In the genomic region with DNA sequence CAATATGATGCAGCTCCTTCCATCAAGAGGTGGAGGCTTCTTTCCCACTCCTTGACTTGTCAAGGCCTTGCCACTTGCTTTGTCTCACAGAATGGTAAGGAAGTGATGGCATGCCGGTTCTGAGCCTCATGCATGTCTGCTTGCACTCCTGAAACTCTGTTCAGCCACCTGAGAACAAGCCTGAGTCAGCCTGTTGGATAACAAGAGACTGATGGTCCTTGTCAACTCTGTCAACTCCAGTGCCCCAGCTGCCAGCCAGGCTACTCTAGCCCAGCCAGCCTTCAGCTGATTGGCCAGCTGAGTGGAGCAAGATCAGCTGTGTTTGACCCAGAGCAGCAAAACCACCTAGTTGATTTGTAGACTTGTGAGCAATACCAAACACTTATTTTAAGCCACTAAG, we compare ENCODE assay signal across 23 cellular contexts. TPM values are rescaled to one million over a fixed set of nuclear protein-coding genes. Genes with fewer than 3 reads are reported as not detected.
DNase-seq lines count a peak whose midpoint lies in the region; ATAC-seq, FAIRE-seq and TF ChIP-seq lines count a peak whose summit lies in the region.
"Had no signal": no experiment of that assay in that cellular context is flagged by ENCODE, and none has a peak within 500 bp of the region (broad histone marks: within the 10 kb centered on the region; RNA-seq: fewer than 3 reads in every experiment).

No MANE protein-coding gene starts in this region.

- TF ChIP-seq CTCF in GM06990 (IDR thresholded peaks at IDR 0.05; ENCODE audit: insufficient read depth, low read length, poor library complexity, severe bottlenecking) (no peak), OCI-LY7 (conservative IDR thresholded peaks at IDR 0.05; ENCODE audit: low read length) (no peak), lung (IDR thresholded peaks at IDR 0.05; ENCODE audit: control extremely low read depth, extremely low read depth) (no peak)

- 71 to 93% methylated on average over 1 of the region's 1 CpG for WGBS in lung, 2 donors

- H3K27me3 ChIP-seq in GM06990 (replicated peaks; ENCODE audit: control insufficient read depth, insufficient read depth, low read length) (no peaks in the 10 kb centered on the region), lung (ENCODE audit: control insufficient read depth, insufficient read depth) (no peaks in the 10 kb centered on the region)
- H3K27me3 ChIP-seq: ascending aorta had no signal

- H3K4me1 ChIP-seq in OCI-LY7 (ENCODE audit: insufficient read depth, low read length, poor library complexity, severe bottlenecking) (peaks cover 28% of the 10 kb centered on the region), lung (ENCODE audit: control insufficient read depth in 2 of 2, insufficient read depth in 2 of 2, low read length in 2 of 2) (peaks cover 11 to 14% of the 10 kb centered on the region in 2 donors)

- no peak overlapping the region for H3K27ac Mint-ChIP-seq in activated T-cell treated with anti-CD3 and anti-CD28 coated beads, Interleukin-2, amount 50 U/mL, for 24 hours
- H3K27ac Mint-ChIP-seq: activated naive CD8-positive, alpha-beta T cell; activated T-helper 17 cell treated with anti-CD3 and anti-CD28 coated beads, Interleukin-2, amount 50 U/mL, for 72 hours; HFFc6; progenitor cell of endocrine pancreas; stimulated activated memory B cell treated with anti-CD40 and anti-IgM and Interleukin-4, amounts not matched to agents 10 μg/mL and 1 μg/mL and 100 μg/mL, for 72 hours had no signal

- H4K20me1 ChIP-seq in OCI-LY7 (ENCODE audit: insufficient read depth, low read length): no peaks in the 10 kb centered on the region

- H3K9me3 ChIP-seq in OCI-LY7 (ENCODE audit: low read length) (no peaks in the 10 kb centered on the region), lung (ENCODE audit: control insufficient read depth in 2 of 2, insufficient read depth in 1 of 2, low read length in 1 of 2) (no peaks in the 10 kb centered on the region)
- H3K9me3 ChIP-seq: ascending aorta had no signal

- no peaks in the 10 kb centered on the region for H3K9me2 ChIP-seq in OCI-LY7 (ENCODE audit: insufficient read depth, low read length)

- CTCF ChIA-PET in OCI-LY7 (lab: Charles Lee; ENCODE audit: unreplicated experiment): interaction anchor here (1.0 kb wide), 1 partner anchor 36 kb away, joined by 3 read pairs; no protein-coding TSS in a partner anchor

- ATAC-seq in lung (ENCODE audit: insufficient read depth, low FRiP score): no peak
- ATAC-seq: activated T-helper 17 cell treated with anti-CD3 and anti-CD28 coated beads, Interleukin-2, amount 50 U/mL, for 72 hours; left colon; stimulated activated memory B cell treated with anti-CD40 and anti-IgM and Interleukin-4, amounts not matched to agents 10 μg/mL and 1 μg/mL and 100 μg/mL, for 72 hours had no signal

- no TSS peak for BruUV-seq in OCI-LY7 (replicated peaks; lab: Mats Ljungman, UMichigan)

- intact Hi-C loops in OCI-LY7 (cut with micrococcal nuclease; ENCODE audit: unreplicated experiment): no loop called here

- H3K4me3 Mint-ChIP-seq in activated T-cell treated with anti-CD3 and anti-CD28 coated beads, Interleukin-2, amount 50 U/mL, for 24 hours: no peak overlapping the region
- H3K4me3 Mint-ChIP-seq: activated naive CD8-positive, alpha-beta T cell; activated T-helper 17 cell treated with anti-CD3 and anti-CD28 coated beads, Interleukin-2, amount 50 U/mL, for 72 hours; CD4-positive, alpha-beta memory T cell; HFFc6; stimulated activated memory B cell treated with anti-CD40 and anti-IgM and Interleukin-4, amounts not matched to agents 10 μg/mL and 1 μg/mL and 100 μg/mL, for 72 hours had no signal

- no peaks in the 10 kb centered on the region for H3K9me3 Mint-ChIP-seq in activated T-cell treated with anti-CD3 and anti-CD28 coated beads, Interleukin-2, amount 50 U/mL, for 24 hours
- H3K9me3 Mint-ChIP-seq: activated T-helper 17 cell treated with anti-CD3 and anti-CD28 coated beads, Interleukin-2, amount 50 U/mL, for 72 hours; CD4-positive, alpha-beta memory T cell; neural crest cell; stimulated activated memory B cell treated with anti-CD40 and anti-IgM and Interleukin-4, amounts not matched to agents 10 μg/mL and 1 μg/mL and 100 μg/mL, for 72 hours had no signal

- no peaks in the 10 kb centered on the region for H3K79me2 ChIP-seq in OCI-LY7 (ENCODE audit: insufficient read depth, low read depth, low read length)

- no peaks in the 10 kb centered on the region for H3K27me3 Mint-ChIP-seq in activated T-cell treated with anti-CD3 and anti-CD28 coated beads, Interleukin-2, amount 50 U/mL, for 24 hours
- H3K27me3 Mint-ChIP-seq: activated naive CD8-positive, alpha-beta T cell; activated T-helper 17 cell treated with anti-CD3 and anti-CD28 coated beads, Interleukin-2, amount 50 U/mL, for 72 hours; CD4-positive, alpha-beta memory T cell; stimulated activated memory B cell treated with anti-CD40 and anti-IgM and Interleukin-4, amounts not matched to agents 10 μg/mL and 1 μg/mL and 100 μg/mL, for 72 hours had no signal

- H3K4me2 ChIP-seq in OCI-LY7 (ENCODE audit: low read length): no peak overlapping the region

- TF ChIP-seq POLR2A in GM12892 (IDR thresholded peaks at IDR 0.05; ENCODE audit: low read depth, low read length): no peak

- no peaks in the 10 kb centered on the region for H3K36me3 ChIP-seq in GM06990 (ENCODE audit: control insufficient read depth, insufficient read depth, low read length)
- no peaks in the 10 kb centered on the region for H3K36me3 ChIP-seq in OCI-LY7 (ENCODE audit: insufficient read depth, low read length)
- H3K36me3 ChIP-seq in lung (ENCODE audit: control insufficient read depth in 2 of 2, insufficient read depth in 2 of 2, low read length in 2 of 2): no peaks in the 10 kb centered on the region
- H3K36me3 ChIP-seq: ascending aorta had no signal

- H3K4me3 ChIP-seq in GM06990 (replicated peaks; ENCODE audit: low read depth, low read length): no peak overlapping the region
- no peak overlapping the region for H3K4me3 ChIP-seq in OCI-LY7 (ENCODE audit: low read depth, low read length, poor library complexity, severe bottlenecking)
- no peak overlapping the region for H3K4me3 ChIP-seq in lung
- H3K4me3 ChIP-seq: ascending aorta had no signal

- POLR2A ChIA-PET in OCI-LY7 (lab: Charles Lee): interaction anchor here (0.6 to 2.8 kb wide), 3 partner anchors 19 to 74 kb away, joined by 3 to 8 read pairs (median 4); no protein-coding TSS in a partner anchor

- H2AFZ ChIP-seq in OCI-LY7 (ENCODE audit: low read length): peak overlapping the region; percentile 72; the same call in 1 of the 2 replicates

- DNase-seq in GM06990 (ENCODE audit: extremely low read depth, insufficient read length) (peak; percentile 48), GM12892 (ENCODE audit: insufficient read length) (no peak), OCI-LY7 (ENCODE audit: low spot score) (no peak), lung (ENCODE audit: low spot score) (peak; percentile 23), NCI-H446 (lab: John Stamatoyannopoulos, UW) (no peak), T-helper 1 cell (no peak)
- no peak for DNase-seq in activated T-cell treated with anti-CD3 and anti-CD28 coated beads, Interleukin-2, amount 50 U/mL, for 24 hours
- DNase-seq: activated CD4-positive, alpha-beta T cell treated with anti-CD3 and anti-CD28 coated beads for 48 hours; CD4-positive, alpha-beta memory T cell; central memory CD4-positive, alpha-beta T cell; HFFc6; Kasumi-1; left colon; NCI-H1105; NCI-H2081 treated with DMSO at 0.1 percent for 48 hours; NCI-H526; SIG-M5 had no signal

- peaks cover 2% of the 10 kb centered on the region for H3K36me3 Mint-ChIP-seq in activated T-cell treated with anti-CD3 and anti-CD28 coated beads, Interleukin-2, amount 50 U/mL, for 24 hours (ENCODE audit: low read depth)
- H3K36me3 Mint-ChIP-seq: activated naive CD8-positive, alpha-beta T cell; stimulated activated memory B cell treated with anti-CD40 and anti-IgM and Interleukin-4, amounts not matched to agents 10 μg/mL and 1 μg/mL and 100 μg/mL, for 72 hours had no signal

- peak; percentile 27 for FAIRE-seq in GM12892 (lab: Jason Lieb, UNC)

- H3K27ac ChIP-seq in OCI-LY7 (ENCODE audit: low read depth, low read length, poor library complexity, severe bottlenecking) (no peak overlapping the region), lung (ENCODE audit: low read depth in 1 of 2, low read length in 1 of 2) (peak overlapping the region in 1 of 2 donors; percentile 13)
- H3K27ac ChIP-seq: ascending aorta had no signal

- peaks cover 20% of the 10 kb centered on the region for H3K4me1 Mint-ChIP-seq in activated T-cell treated with anti-CD3 and anti-CD28 coated beads, Interleukin-2, amount 50 U/mL, for 24 hours (ENCODE audit: low read depth)

RNA-seq across cellular contexts. Expression of gene TENT4A, which starts 4.4 kb away (rescaled TPM):
- polyA plus RNA-seq in GM12892 (2012; ENCODE audit: missing spikeins): 18.4 TPM
- 39.0 and 41.1 TPM in 2 replicates for total RNA-seq in OCI-LY7 (2014; rRNA removed; shearing (Covaris generic))
- total RNA-seq in OCI-LY7 (2022) (46.1 and 53.5 TPM in 2 replicates), lung (10 to 100 TPM; 24.3 to 46.9 TPM)
- polyA plus RNA-seq in lung: 10 to 100 TPM in 1 of 2 donors, 1 to 10 TPM in 1; 9.4 to 10.4 TPM

Comparison
In these comparisons a context has a peak if more than half of its experiments do, and no peak if none do; other contexts are left out.
1. DNase-seq: peak in GM06990 (single experiment) and lung (single experiment); none in GM12892 (single experiment), OCI-LY7 (single experiment), NCI-H446 (0 of 2), activated T-cell treated with anti-CD3 and anti-CD28 coated beads, Interleukin-2, amount 50 U/mL, for 24 hours (single experiment) and T-helper 1 cell (0 of 5).